9 cellular contexts compared by ENCODE assay signal in genomic region chr22:35409783-35410662, GRCh38. TPM values are rescaled to one million over a fixed set of nuclear protein-coding genes. Genes with fewer than 3 reads are reported as not detected.
DNase-seq lines count a peak whose midpoint lies in the region; ATAC-seq and TF ChIP-seq lines count a peak whose summit lies in the region.
"Had no signal": no experiment of that assay in that cellular context is flagged by ENCODE, and none has a peak within 500 bp of the region (broad histone marks: within the 10 kb centered on the region; RNA-seq: fewer than 3 reads in every experiment).

No MANE protein-coding gene starts in this region.

- no peaks in the 10 kb centered on the region for H3K4me1 ChIP-seq in endodermal cell (ENCODE audit: control insufficient read depth, insufficient read depth, low read length)

- WGBS in endodermal cell (ENCODE audit: insufficient coverage in 1 of 2, insufficient read length in 1 of 2), 2 experiments = 95 to 97% methylated on average over 15 to 16 of the region's 16 CpGs

- H3K9me3 Mint-ChIP-seq in endodermal cell = no peaks in the 10 kb centered on the region

- H3K36me3 Mint-ChIP-seq in endodermal cell (ENCODE audit: low read depth) = peaks cover 86% of the 10 kb centered on the region

- peak overlapping the region; percentile 58 for H3K27ac Mint-ChIP-seq in endodermal cell

- H3K4me1 Mint-ChIP-seq in endodermal cell = no peaks in the 10 kb centered on the region

- DNase-seq in KG1 (lab: John Stamatoyannopoulos, UW) (peak; percentile 64), endodermal cell (no peak), superior temporal gyrus (ENCODE audit: extremely low spot score) (peak; percentile 21), iPS-NIHi11 (ENCODE audit: low spot score) (no peak), NCI-H2029 treated with DMSO at 0.1 percent for 48 hours (lab: John Stamatoyannopoulos, UW) (no peak)

- no peak overlapping the region for H3K27ac ChIP-seq in endodermal cell (ENCODE audit: low read depth, low read length)
- H3K27ac ChIP-seq: cardiac muscle cell had no signal

- H3K27me3 ChIP-seq in endodermal cell (ENCODE audit: control insufficient read depth, insufficient read depth, low read length, poor library complexity, severe bottlenecking) = no peaks in the 10 kb centered on the region
- H3K27me3 ChIP-seq: cardiac muscle cell had no signal

- H3K4me3 Mint-ChIP-seq in endodermal cell = no peak overlapping the region

- no peaks in the 10 kb centered on the region for H3K9me3 ChIP-seq in endodermal cell (ENCODE audit: control insufficient read depth, low read length)

- no peak for TF ChIP-seq CTCF in GM12875 (IDR thresholded peaks at IDR 0.05; ENCODE audit: borderline replicate concordance, insufficient read depth, low read depth, low read length)
- no peak for TF ChIP-seq CTCF in endodermal cell (conservative IDR thresholded peaks at IDR 0.05)

- H3K36me3 ChIP-seq in endodermal cell (ENCODE audit: control insufficient read depth, insufficient read depth, low read length) = peaks cover 80% of the 10 kb centered on the region

- no peaks in the 10 kb centered on the region for H3K27me3 Mint-ChIP-seq in endodermal cell (ENCODE audit: insufficient read depth)

- peak overlapping the region; percentile 29 for H3K4me3 ChIP-seq in GM12875 (ENCODE audit: low read depth, low read length)
- no peak overlapping the region for H3K4me3 ChIP-seq in endodermal cell (ENCODE audit: low read length)
- H3K4me3 ChIP-seq: cardiac muscle cell had no signal

- ATAC-seq in GM21390 (IDR thresholded peaks at IDR 0.05; ENCODE audit: unreplicated experiment) = peak; percentile 71
- no peak for ATAC-seq in GM21367 (IDR thresholded peaks at IDR 0.05; ENCODE audit: unreplicated experiment)

- no peak overlapping the region for H3K9ac ChIP-seq in endodermal cell (ENCODE audit: extremely low read depth, low read length, poor library complexity, severe bottlenecking)

RNA-seq across cellular contexts. Expression of gene MCM5, which starts 10.1 kb away (rescaled TPM):
- total RNA-seq in endodermal cell = 100 to 1,000 TPM; 155 to 179 TPM
- 89.4 TPM for polyA plus RNA-seq in endodermal cell (2013, experiment 1 of 2)
- 70.5 TPM for polyA plus RNA-seq in endodermal cell (2013, experiment 2 of 2)

RNA-seq across cellular contexts. Expression of gene HMOX1, which starts 29.1 kb away (rescaled TPM):
- total RNA-seq in endodermal cell = 10 to 100 TPM; 11.4 to 21.6 TPM
- 14.4 TPM for polyA plus RNA-seq in endodermal cell (2013, experiment 1 of 2)
- 12.5 TPM for polyA plus RNA-seq in endodermal cell (2013, experiment 2 of 2)

Comparison
In these comparisons a context has a peak if more than half of its experiments do, and no peak if none do; other contexts are left out.
1. DNase-seq: peak in KG1 (single experiment) and superior temporal gyrus (single experiment); none in endodermal cell (single experiment), iPS-NIHi11 (single experiment) and NCI-H2029 treated with DMSO at 0.1 percent for 48 hours (single experiment).